21 cellular contexts compared by ENCODE assay signal in genomic region chr5:109304323-109304722, GRCh38.
A peak's percentile ranks its signal among the peaks of the same experiment; 100 is the strongest.
DNase-seq lines count a peak whose midpoint lies in the region; ATAC-seq, FAIRE-seq and TF ChIP-seq lines count a peak whose summit lies in the region.
"Had no signal": no experiment of that assay in that cellular context is flagged by ENCODE, and none has a peak within 500 bp of the region (broad histone marks: within the 10 kb centered on the region; RNA-seq: fewer than 3 reads in every experiment).

No MANE protein-coding gene starts in this region.

- H3K9me3 ChIP-seq in K562 (replicated peaks; ENCODE audit: control insufficient read depth, insufficient read depth, low read depth, low read length) (no peaks in the 10 kb centered on the region), HepG2 (ENCODE audit: low read length) (no peaks in the 10 kb centered on the region), thyroid gland (no peaks in the 10 kb centered on the region), gastroesophageal sphincter (no peaks in the 10 kb centered on the region)
- H3K9me3 ChIP-seq: A549 had no signal

- H3K4me1 ChIP-seq in K562 (replicated peaks in 1 of 2; ENCODE audit: control insufficient read depth in 2 of 2, insufficient read depth in 2 of 2, low read length in 2 of 2) (no peaks in the 10 kb centered on the region), HepG2 (ENCODE audit: insufficient read depth, low read length) (no peaks in the 10 kb centered on the region), thyroid gland (no peaks in the 10 kb centered on the region), gastroesophageal sphincter (no peaks in the 10 kb centered on the region)
- H3K4me1 ChIP-seq: A549 had no signal

- H3K9ac ChIP-seq in K562 (ENCODE audit: insufficient read depth in 1 of 2, low read depth in 2 of 2, low read length in 2 of 2) (no peak overlapping the region), HepG2 (ENCODE audit: insufficient read depth, low read depth, low read length) (no peak overlapping the region)

- H3K4me3 ChIP-seq in K562 (no peak overlapping the region), HepG2 (replicated peaks in 1 of 3; ENCODE audit: insufficient read depth in 1 of 3, low read depth in 2 of 3, low read length in 3 of 3) (no peak overlapping the region), thyroid gland (replicated peaks in 1 of 3) (no peak overlapping the region), gastroesophageal sphincter (no peak overlapping the region)
- H3K4me3 ChIP-seq: A549 had no signal

- TF ChIP-seq POLR2A in K562 (conservative IDR thresholded peaks at IDR 0.05) (no peak), HepG2 (IDR thresholded peaks at IDR 0.05; ENCODE audit: insufficient read depth in 1 of 2, low read depth in 2 of 2, low read length in 2 of 2) (no peak), thyroid gland (IDR thresholded peaks at IDR 0.05) (no peak), gastroesophageal sphincter (IDR thresholded peaks at IDR 0.05) (no peak)

- TF ChIP-seq EP300 in K562 (IDR thresholded peaks at IDR 0.05; ENCODE audit: low read length) (no peak), HepG2 (IDR thresholded peaks at IDR 0.05; ENCODE audit: low read depth in 2 of 2, low read length in 2 of 2) (no peak), HepG2 (CRISPR knock-in tag; IDR thresholded peaks at IDR 0.05; ENCODE audit: borderline replicate concordance) (no peak), gastroesophageal sphincter (IDR thresholded peaks at IDR 0.05) (no peak)

- H3K36me3 ChIP-seq in K562 (ENCODE audit: control insufficient read depth, insufficient read depth, low read length) (no peaks in the 10 kb centered on the region), HepG2 (replicated peaks in 1 of 2; ENCODE audit: control insufficient read depth in 1 of 2, insufficient read depth in 2 of 2, low read length in 2 of 2) (no peaks in the 10 kb centered on the region), thyroid gland (no peaks in the 10 kb centered on the region), gastroesophageal sphincter (no peaks in the 10 kb centered on the region)

- TF ChIP-seq CTCF in K562 (IDR thresholded peaks at IDR 0.05 in 2 of 3, conservative IDR thresholded peaks at IDR 0.05 in 1 of 3; ENCODE audit: insufficient read depth in 2 of 3, low read depth in 1 of 3, low read length in 3 of 3) (peak in 1 of 3 experiments; percentile 32; a peak in 2 of 6 replicates), HepG2 (CRISPR knock-in tag; IDR thresholded peaks at IDR 0.05) (0 out of 2 replicates have a peak, but pooled peaks have one; percentile 24), thyroid gland (IDR thresholded peaks at IDR 0.05) (no peak), gastroesophageal sphincter (IDR thresholded peaks at IDR 0.05) (peak in 1 of 4 experiments; percentile 7)

- H3K27ac ChIP-seq in K562 (ENCODE audit: extremely low read depth, low read depth, low read length) (no peak overlapping the region), HepG2 (ENCODE audit: extremely low read length, insufficient read depth, low read length) (no peak overlapping the region), thyroid gland (no peak overlapping the region), gastroesophageal sphincter (no peak overlapping the region)
- H3K27ac ChIP-seq: A549 had no signal

- peak; percentile 57 for ATAC-seq in K562
- ATAC-seq in HepG2, result peak; percentile 48
- ATAC-seq in gastroesophageal sphincter, result no peak
- ATAC-seq: A549, Panc1 had no signal

- in situ Hi-C loops in ACHN (cut with HindIII; ENCODE audit: low pct_ligation_motif_present, low pct_unique_long_range_greater_than_20kb, low sequenced_read_pairs), result no loop called here
- in situ Hi-C loops in K562 (cut with MboI), result no loop called here
- in situ Hi-C loops in HepG2 (cut with HindIII; ENCODE audit: extremely low pct_ligation_motif_present, low pct_unique_long_range_greater_than_20kb), result no loop called here

- no peak overlapping the region for H2AFZ ChIP-seq in K562 (ENCODE audit: low read depth, low read length)
- H2AFZ ChIP-seq in HepG2 (ENCODE audit: low read length), result no peak overlapping the region

- FAIRE-seq in K562 (lab: Jason Lieb, UNC) (no peak), HepG2 (lab: Jason Lieb, UNC) (no peak)
- FAIRE-seq: A549, HTR-8/SVneo had no signal

- CTCF ChIA-PET in K562 (lab: Yijun Ruan, JAX; ENCODE audit: low intra/inter-chr PET ratio), result interaction anchor here (0.5 kb wide), 1 partner anchor 130 kb away, joined by 4 read pairs; no protein-coding TSS in a partner anchor
- CTCF ChIA-PET in HepG2 (lab: Yijun Ruan, JAX; ENCODE audit: low intra/inter-chr PET ratio, low total read pairs), result no interaction called here

- BruUV-seq in K562 (replicated peaks; lab: Mats Ljungman, UMichigan), result no TSS peak
- no TSS peak for BruUV-seq in HepG2 (replicated peaks; lab: Mats Ljungman, UMichigan)

- intact Hi-C loops in K562 (cut with micrococcal nuclease), result loop anchor here (10.0 kb wide), 2 partner anchors 170 to 180 kb away; no protein-coding TSS in a partner anchor
- intact Hi-C loops in HepG2 (cut with micrococcal nuclease; ENCODE audit: unreplicated experiment), result no loop called here
- intact Hi-C loops in thyroid gland (cut with DNase I), result no loop called here

- POLR2A ChIA-PET in K562 (lab: Yijun Ruan, JAX), result interaction anchor here (0.8 kb wide), 1 partner anchor 607 kb away, joined by 3 read pairs; no protein-coding TSS in a partner anchor
- POLR2A ChIA-PET in HepG2 (lab: Yijun Ruan, JAX), result no interaction called here

- H3K4me2 ChIP-seq in K562 (ENCODE audit: insufficient read depth, low read length) (no peak overlapping the region), HepG2 (ENCODE audit: low read depth, low read length) (no peak overlapping the region)
- H3K4me2 ChIP-seq: A549 had no signal

- DNase-seq in ACHN (peak; percentile 2), LHCN-M2 (ENCODE audit: low read depth) (peak; percentile 33), K562 (ENCODE audit: extremely low read depth in 1 of 4, low spot score in 3 of 4) (peak in 1 of 4 experiments; percentile 11), HepG2 (ENCODE audit: low spot score) (no peak), thyroid gland (no peak), NCI-H510A (lab: John Stamatoyannopoulos, UW) (no peak)
- DNase-seq in stimulated activated CD4-positive, alpha-beta T cell treated with anti-CD3 and anti-CD28 coated beads, Interleukin-2, amount 100 ng/mL, for 48 hours, result no peak
- DNase-seq: C1 segment of cervical spinal cord, DMS153, EL, GOT3, HFFc6, NCI-H187 treated with DMSO at 0.1 percent for 48 hours, NCI-H2171, NCI-H446 treated with DMSO at 0.1 percent for 48 hours, NCI-H748 treated with DMSO at 0.1 percent for 48 hours, SHP77 treated with DMSO at 0.1 percent for 48 hours had no signal

- no peaks in the 10 kb centered on the region for H3K9me1 ChIP-seq in K562 (ENCODE audit: control insufficient read depth, insufficient read depth, low read length)

- H3K79me2 ChIP-seq in K562 (ENCODE audit: control insufficient read depth, insufficient read depth, low read length), result no peaks in the 10 kb centered on the region
- H3K79me2 ChIP-seq in HepG2 (ENCODE audit: insufficient read depth, low read length), result no peaks in the 10 kb centered on the region

- H3K27me3 ChIP-seq in K562 (ENCODE audit: control insufficient read depth in 2 of 2, insufficient read depth in 2 of 2, low read length in 2 of 2) (peaks cover 23 to 24% of the 10 kb centered on the region in 2 experiments), HepG2 (ENCODE audit: control insufficient read depth in 1 of 2, insufficient read depth in 2 of 2, low read length in 2 of 2) (peaks cover 0 to 20% of the 10 kb centered on the region in 2 experiments; a peak in 2 of 5 replicates), thyroid gland (no peaks in the 10 kb centered on the region), gastroesophageal sphincter (no peaks in the 10 kb centered on the region)

- TF ChIP-seq RAD21 in K562 (CRISPR knock-in tag; conservative IDR thresholded peaks at IDR 0.05 in 1 of 2, IDR thresholded peaks at IDR 0.05 in 1 of 2) (peak; percentile 32 to 74), HepG2 (CRISPR knock-in tag; IDR thresholded peaks at IDR 0.05) (no peak)

- H4K20me1 ChIP-seq in K562 (replicated peaks; ENCODE audit: control insufficient read depth, insufficient read depth, low read length) (no peaks in the 10 kb centered on the region), HepG2 (ENCODE audit: insufficient read depth, low read length) (no peaks in the 10 kb centered on the region)

TF ChIP-seq in HepG2, 621 proteins besides CTCF, POLR2A, EP300 and RAD21:
- TF ChIP-seq STAG1 (CRISPR knock-in tag; IDR thresholded peaks at IDR 0.05) (peak; percentile 37), ZNF616 (CRISPR knock-in tag; IDR thresholded peaks at IDR 0.05; ENCODE audit: low read depth) (no peak)
TF ChIP-seq in HepG2: peak in this region for 1.

Comparison
In these comparisons a context has a peak if more than half of its experiments do, and no peak if none do; other contexts are left out.
1. DNase-seq: peak in ACHN (single experiment) and LHCN-M2 (single experiment); none in HepG2 (single experiment), stimulated activated CD4-positive, alpha-beta T cell treated with anti-CD3 and anti-CD28 coated beads, Interleukin-2, amount 100 ng/mL, for 48 hours (0 of 2), thyroid gland (0 of 2) and NCI-H510A (single experiment).